In genomic region chr6:159726918-159727716, GRCh38 we compare ENCODE assay signal across 1 cellular context.
TF ChIP-seq lines count a peak whose summit lies in the region.

WTAP (plus strand) TSS chr6:159727506; CDS start chr6:159736266, 8,760 bp downstream.

TF ChIP-seq in GM12878, 131 proteins besides CTCF, POLR2A, EP300 and RAD21 (continued from another document and continues in another):
- peak; percentile 45 for TF ChIP-seq E4F1 (IDR thresholded peaks at IDR 0.05; ENCODE audit: borderline replicate concordance, partially characterized antibody)
- peak; percentile 95 for TF ChIP-seq TARDBP (IDR thresholded peaks at IDR 0.05; ENCODE audit: borderline replicate concordance)
- peak; percentile 78 to 91 for TF ChIP-seq BHLHE40 (IDR thresholded peaks at IDR 0.05; ENCODE audit: borderline replicate concordance in 1 of 2, low read depth in 2 of 2, low read length in 1 of 2)
- TF ChIP-seq POU2F2 (IDR thresholded peaks at IDR 0.05; ENCODE audit: borderline replicate concordance, low read depth, low read length): peak; percentile 72; the same call in 2 of the 3 replicates
- peak; percentile 81 for TF ChIP-seq DPF2 (IDR thresholded peaks at IDR 0.05)
- no peak for TF ChIP-seq JUNB (IDR thresholded peaks at IDR 0.05)
- no peak for TF ChIP-seq BCL11A (IDR thresholded peaks at IDR 0.05; ENCODE audit: low read depth, low read length)
- TF ChIP-seq BMI1 (IDR thresholded peaks at IDR 0.05; ENCODE audit: borderline replicate concordance): no peak
- TF ChIP-seq RB1 (IDR thresholded peaks at IDR 0.05; ENCODE audit: borderline replicate concordance): peak; percentile 48; the same call in 1 of the 2 replicates
- TF ChIP-seq EGR1 (IDR thresholded peaks at IDR 0.05; ENCODE audit: borderline replicate concordance in 1 of 2, low read depth in 2 of 2, low read length in 2 of 2): peak in 1 of 2 experiments; percentile 15; a peak in 1 of 3 replicates
- TF ChIP-seq ZNF384 (IDR thresholded peaks at IDR 0.05; ENCODE audit: borderline replicate concordance, low read depth, low read length): no peak
- peak; percentile 42 for TF ChIP-seq SMAD1 (IDR thresholded peaks at IDR 0.05; ENCODE audit: low read depth, partially characterized antibody)
- TF ChIP-seq IKZF2 (IDR thresholded peaks at IDR 0.05): peak; percentile 65 to 70; a peak in 3 of 4 replicates
- TF ChIP-seq SPI1 (IDR thresholded peaks at IDR 0.05; ENCODE audit: borderline replicate concordance, insufficient read depth, low read depth, low read length): 0 out of 2 replicates have a peak, but pooled peaks have one; percentile 11
- no peak for TF ChIP-seq PAX5 (IDR thresholded peaks at IDR 0.05; ENCODE audit: borderline replicate concordance, low read depth, low read length)
- TF ChIP-seq NFYA (IDR thresholded peaks at IDR 0.05; ENCODE audit: borderline replicate concordance, low read depth, low read length): no peak; the same call in 1 of the 2 replicates
- no peak for TF ChIP-seq IRF3 (IDR thresholded peaks at IDR 0.05)
- TF ChIP-seq NKRF (conservative IDR thresholded peaks at IDR 0.05): peak; percentile 83; the same call in 1 of the 2 replicates
- TF ChIP-seq SIX5 (IDR thresholded peaks at IDR 0.05; ENCODE audit: low read depth, low read length, severe bottlenecking): peak; percentile 38
- peak; percentile 96 for TF ChIP-seq TCF12 (IDR thresholded peaks at IDR 0.05; ENCODE audit: low read depth, low read length)
- peak; percentile 90; the same call in 1 of the 2 replicates for TF ChIP-seq SIN3A (IDR thresholded peaks at IDR 0.05; ENCODE audit: low read depth, low read length)
- no peak for TF ChIP-seq SUZ12 (IDR thresholded peaks at IDR 0.05; ENCODE audit: unreplicated experiment)
- no peak for TF ChIP-seq ZNF274 (IDR thresholded peaks at IDR 0.05; ENCODE audit: insufficient read depth, insufficient read length)
- TF ChIP-seq FOXM1 (IDR thresholded peaks at IDR 0.05; ENCODE audit: low read depth, low read length): no peak; the same call in 1 of the 2 replicates
- peak; percentile 95 for TF ChIP-seq CREB1 (IDR thresholded peaks at IDR 0.05; ENCODE audit: low read depth)
- TF ChIP-seq CHD1 (IDR thresholded peaks at IDR 0.05; ENCODE audit: low read depth, low read length): no peak
- peak; percentile 98 for TF ChIP-seq NR2C1 (IDR thresholded peaks at IDR 0.05)
- TF ChIP-seq RAD51 (IDR thresholded peaks at IDR 0.05): peak; percentile 34; the same call in 1 of the 2 replicates
- peak; percentile 98 for TF ChIP-seq CHD2 (IDR thresholded peaks at IDR 0.05; ENCODE audit: borderline replicate concordance, low read depth, low read length)
- TF ChIP-seq BCL3 (IDR thresholded peaks at IDR 0.05; ENCODE audit: borderline replicate concordance, insufficient read depth, low read depth, low read length, poor library complexity, severe bottlenecking): peak; percentile 74
- peak; percentile 91 for TF ChIP-seq YY1 (IDR thresholded peaks at IDR 0.05; ENCODE audit: low read depth, low read length)
- peak; percentile 73 for TF ChIP-seq MXI1 (IDR thresholded peaks at IDR 0.05; ENCODE audit: low read depth, low read length)
- no peak for TF ChIP-seq WRNIP1 (IDR thresholded peaks at IDR 0.05; ENCODE audit: borderline replicate concordance, low read depth, low read length)
- TF ChIP-seq STAT1 (conservative IDR thresholded peaks at IDR 0.05): peak; percentile 74; the same call in 1 of the 2 replicates
- peak; percentile 89; the same call in 1 of the 2 replicates for TF ChIP-seq RCOR1 (conservative IDR thresholded peaks at IDR 0.05; ENCODE audit: low read depth, low read length)
- TF ChIP-seq SUPT20H (IDR thresholded peaks at IDR 0.05; ENCODE audit: borderline replicate concordance, control insufficient read depth, low read depth, low read length): no peak
- peak; percentile 89 for TF ChIP-seq IKZF1 (conservative IDR thresholded peaks at IDR 0.05)
- no peak for TF ChIP-seq E2F8 (IDR thresholded peaks at IDR 0.05; ENCODE audit: low read depth, partially characterized antibody)
- no peak for TF ChIP-seq CBX3 (IDR thresholded peaks at IDR 0.05; ENCODE audit: borderline replicate concordance, low read depth)
- 0 out of 2 replicates have a peak, but pooled peaks have one; percentile 16 for TF ChIP-seq ZNF24 (IDR thresholded peaks at IDR 0.05)
- TF ChIP-seq USF1 (IDR thresholded peaks at IDR 0.05; ENCODE audit: borderline replicate concordance, extremely low read length, insufficient read depth, low read depth, low read length): peak; percentile 57
- no peak for TF ChIP-seq ZBTB11 (CRISPR knock-in tag; IDR thresholded peaks at IDR 0.05)
- peak; percentile 65 for TF ChIP-seq PKNOX1 (IDR thresholded peaks at IDR 0.05)
